In genomic region chr18:62372156-62372555, GRCh38 we compare ENCODE assay signal across 13 cellular contexts. TPM values are rescaled to one million over a fixed set of nuclear protein-coding genes. Genes with fewer than 3 reads are reported as not detected.
DNase-seq lines count a peak whose midpoint lies in the region; ATAC-seq and TF ChIP-seq lines count a peak whose summit lies in the region.
"Had no signal": no experiment of that assay in that cellular context is flagged by ENCODE, and none has a peak within 500 bp of the region (broad histone marks: within the 10 kb centered on the region; RNA-seq: fewer than 3 reads in every experiment).

No MANE protein-coding gene starts in this region.

- H3K27me3 Mint-ChIP-seq in activated CD4-positive, alpha-beta memory T cell treated with anti-CD3 and anti-CD28 coated beads, Interleukin-2, amount 10 ng/mL, durations not matched to agents 7 days and 5 days, result no peaks in the 10 kb centered on the region
- H3K27me3 Mint-ChIP-seq: activated naive CD8-positive, alpha-beta T cell treated with anti-CD3 and anti-CD28 coated beads, Interleukin-2, amount 10 ng/mL, durations not matched to agents 7 days and 5 days had no signal

- H4K20me1 ChIP-seq in smooth muscle cell (ENCODE audit: low read depth), result no peaks in the 10 kb centered on the region

- CTCF ChIA-PET in activated CD4-positive, alpha-beta memory T cell treated with anti-CD3 and anti-CD28 coated beads, Interleukin-2, amount 10 ng/mL, durations not matched to agents 7 days and 5 days (lab: Charles Lee), result no interaction called here

- POLR2A ChIA-PET in activated CD4-positive, alpha-beta memory T cell treated with anti-CD3 and anti-CD28 coated beads, Interleukin-2, amount 10 ng/mL, durations not matched to agents 7 days and 5 days (lab: Charles Lee), result no interaction called here

- WGBS in smooth muscle cell (ENCODE audit: low lambda C conversion rate), result 91% methylated on average over 5 of the region's 5 CpGs
- WGBS in spleen, 5 donors, result 81 to 87% (median 82%) methylated on average over 5 of the region's 5 CpGs

- no peak overlapping the region for H3K4me2 ChIP-seq in smooth muscle cell

- H3K4me3 ChIP-seq in GM12864 (ENCODE audit: low read depth, low read length), result no peak overlapping the region
- H3K4me3 ChIP-seq in smooth muscle cell, result no peak overlapping the region
- no peak overlapping the region for H3K4me3 ChIP-seq in spleen

- H3K27me3 ChIP-seq in smooth muscle cell (ENCODE audit: low read depth) (peaks cover 71% of the 10 kb centered on the region), spleen (replicated peaks in 1 of 7) (no peaks in the 10 kb centered on the region)

- intact Hi-C loops in spleen (cut with DNase I; ENCODE audit: low total_unique reads), result no loop called here

- no peaks in the 10 kb centered on the region for H3F3A ChIP-seq in smooth muscle cell (ENCODE audit: low read depth)

- no peak overlapping the region for H3K9ac ChIP-seq in smooth muscle cell (ENCODE audit: low read depth)

- H3K27ac ChIP-seq in smooth muscle cell (ENCODE audit: low read depth), result no peak overlapping the region
- no peak overlapping the region for H3K27ac ChIP-seq in spleen

- H3K9me3 Mint-ChIP-seq in activated CD4-positive, alpha-beta memory T cell treated with anti-CD3 and anti-CD28 coated beads, Interleukin-2, amount 10 ng/mL, durations not matched to agents 7 days and 5 days, result no peaks in the 10 kb centered on the region
- H3K9me3 Mint-ChIP-seq: activated naive CD8-positive, alpha-beta T cell treated with anti-CD3 and anti-CD28 coated beads, Interleukin-2, amount 10 ng/mL, durations not matched to agents 7 days and 5 days; effector memory CD8-positive, alpha-beta T cell; neural crest cell had no signal

- H3K27ac Mint-ChIP-seq in activated CD4-positive, alpha-beta memory T cell treated with anti-CD3 and anti-CD28 coated beads, Interleukin-2, amount 10 ng/mL, durations not matched to agents 7 days and 5 days, result no peak overlapping the region
- H3K27ac Mint-ChIP-seq: activated naive CD8-positive, alpha-beta T cell treated with anti-CD3 and anti-CD28 coated beads, Interleukin-2, amount 10 ng/mL, durations not matched to agents 7 days and 5 days; effector memory CD8-positive, alpha-beta T cell had no signal

- no peak overlapping the region for H2AFZ ChIP-seq in smooth muscle cell (ENCODE audit: low read depth)

- peaks cover 61% of the 10 kb centered on the region for H3K36me3 Mint-ChIP-seq in activated CD4-positive, alpha-beta memory T cell treated with anti-CD3 and anti-CD28 coated beads, Interleukin-2, amount 10 ng/mL, durations not matched to agents 7 days and 5 days (ENCODE audit: low read depth)

- H3K4me1 ChIP-seq in smooth muscle cell (ENCODE audit: low read depth) (no peaks in the 10 kb centered on the region), spleen (no peaks in the 10 kb centered on the region)

- H3K9me3 ChIP-seq in smooth muscle cell (replicated peaks; ENCODE audit: low read depth) (no peaks in the 10 kb centered on the region), spleen (no peaks in the 10 kb centered on the region)

- H3K36me3 ChIP-seq in smooth muscle cell (ENCODE audit: low read depth) (no peaks in the 10 kb centered on the region), spleen (no peaks in the 10 kb centered on the region)

- peaks cover 64% of the 10 kb centered on the region for H3K4me1 Mint-ChIP-seq in activated CD4-positive, alpha-beta memory T cell treated with anti-CD3 and anti-CD28 coated beads, Interleukin-2, amount 10 ng/mL, durations not matched to agents 7 days and 5 days
- H3K4me1 Mint-ChIP-seq: neural crest cell had no signal

- no peaks in the 10 kb centered on the region for H3K79me2 ChIP-seq in smooth muscle cell (ENCODE audit: low read depth)

- ATAC-seq in GM19467 (IDR thresholded peaks at IDR 0.05; ENCODE audit: unreplicated experiment), result peak; percentile 70
- ATAC-seq in HG03354 (IDR thresholded peaks at IDR 0.05; ENCODE audit: poor library complexity, severe bottlenecking, unreplicated experiment), result peak; percentile 86
- ATAC-seq: effector memory CD8-positive, alpha-beta T cell; PC-3 had no signal

- TF ChIP-seq POLR2A in spleen (IDR thresholded peaks at IDR 0.05), result no peak

- peak; percentile 52 for DNase-seq in GM12864 (ENCODE audit: low read depth)
- DNase-seq in NCI-H69 (lab: John Stamatoyannopoulos, UW), result peak; percentile 96
- no peak for DNase-seq in activated CD4-positive, alpha-beta memory T cell treated with anti-CD3 and anti-CD28 coated beads, Interleukin-2, amount 10 ng/mL, durations not matched to agents 7 days and 5 days
- DNase-seq in smooth muscle cell (lab: John Stamatoyannopoulos, UW; ENCODE audit: unreplicated experiment), result no peak
- no peak for DNase-seq in retina
- no peak for DNase-seq in spleen
- DNase-seq: activated naive CD8-positive, alpha-beta T cell treated with anti-CD3 and anti-CD28 coated beads, Interleukin-2, amount 10 ng/mL, durations not matched to agents 7 days and 5 days; effector memory CD8-positive, alpha-beta T cell; PC-3; trophoblast cell had no signal

- H3K4me3 Mint-ChIP-seq in activated CD4-positive, alpha-beta memory T cell treated with anti-CD3 and anti-CD28 coated beads, Interleukin-2, amount 10 ng/mL, durations not matched to agents 7 days and 5 days, result no peak overlapping the region
- H3K4me3 Mint-ChIP-seq: activated naive CD8-positive, alpha-beta T cell treated with anti-CD3 and anti-CD28 coated beads, Interleukin-2, amount 10 ng/mL, durations not matched to agents 7 days and 5 days; effector memory CD8-positive, alpha-beta T cell; neural crest cell had no signal

- TF ChIP-seq CTCF in GM12864 (IDR thresholded peaks at IDR 0.05; ENCODE audit: low read depth, low read length, missing control alignments) (no peak), smooth muscle cell (IDR thresholded peaks at IDR 0.05; ENCODE audit: borderline replicate concordance, insufficient read depth, poor library complexity, severe bottlenecking) (no peak), spleen (IDR thresholded peaks at IDR 0.05 in 8 of 11, conservative IDR thresholded peaks at IDR 0.05 in 3 of 11) (no peak)

RNA-seq across cellular contexts. Expression of gene TNFRSF11A, which starts 47.0 kb away (rescaled TPM):
- total RNA-seq in activated CD4-positive, alpha-beta memory T cell treated with anti-CD3 and anti-CD28 coated beads, Interleukin-2, amount 10 ng/mL, durations not matched to agents 7 days and 5 days, result 10 to 100 TPM; 26.0 to 30.0 TPM
- total RNA-seq in smooth muscle cell (under 0.01 TPM in 1 of 2 replicates, not detected in the other), spleen (10 to 100 TPM in 3 of 7 donors, 1 to 10 TPM in 4; 1.5 to 11.8 (median 6.4) TPM)
- polyA plus RNA-seq in smooth muscle cell (0.52 TPM in 1 of 2 replicates, not detected in the other), spleen (under 1 TPM; 0.29 to 0.57 (median 0.32) TPM)

Comparison
In these comparisons a context has a peak if more than half of its experiments do, and no peak if none do; other contexts are left out.
1. DNase-seq: peak in GM12864 (single experiment) and NCI-H69 (single experiment); none in activated CD4-positive, alpha-beta memory T cell treated with anti-CD3 and anti-CD28 coated beads, Interleukin-2, amount 10 ng/mL, durations not matched to agents 7 days and 5 days (single experiment), smooth muscle cell (single experiment), retina (single experiment) and spleen (single experiment).